14 cellular contexts compared by ENCODE assay signal in the genomic region with DNA sequence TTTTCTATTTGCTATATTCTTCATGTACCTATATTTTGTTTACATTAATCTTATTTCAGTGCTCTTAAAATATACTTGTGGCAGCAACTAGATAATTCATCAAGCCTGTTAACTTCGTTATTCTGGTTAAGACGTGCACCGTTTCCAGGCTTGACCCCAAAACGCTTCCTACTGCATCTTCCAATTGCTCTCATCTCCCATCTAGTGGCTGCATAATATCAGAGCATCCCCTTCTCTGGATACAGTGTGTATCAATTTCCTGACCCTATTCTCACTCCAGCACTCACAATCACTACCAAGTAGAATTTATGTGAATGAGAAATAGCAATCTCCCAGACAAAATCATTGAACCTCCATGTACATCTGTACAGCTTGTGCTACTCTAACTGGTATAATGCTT.
A peak's percentile ranks its signal among the peaks of the same experiment; 100 is the strongest.
DNase-seq lines count a peak whose midpoint lies in the region; FAIRE-seq and TF ChIP-seq lines count a peak whose summit lies in the region.
"Had no signal": no experiment of that assay in that cellular context is flagged by ENCODE, and none has a peak within 500 bp of the region (broad histone marks: within the 10 kb centered on the region; RNA-seq: fewer than 3 reads in every experiment).

No MANE protein-coding gene starts in this region.

- no peak for FAIRE-seq in GM19239 (lab: Jason Lieb, UNC)

- DNase-seq in NCI-H82 (lab: John Stamatoyannopoulos, UW) (peak; percentile 58), NCI-H82 treated with DMSO at 0.1 percent for 48 hours (lab: John Stamatoyannopoulos, UW; ENCODE audit: unreplicated experiment) (no peak), OCI-M1 (lab: John Stamatoyannopoulos, UW) (peak; percentile 28), fibroblast of pulmonary artery (ENCODE audit: low read depth) (peak; percentile 3), superior temporal gyrus (ENCODE audit: extremely low spot score) (peak; percentile 62), GM19239 (ENCODE audit: insufficient read length, low spot score) (no peak), NCI-H1048 (lab: John Stamatoyannopoulos, UW) (no peak), NCI-H1436 (lab: John Stamatoyannopoulos, UW) (no peak)
- DNase-seq: activated B cell treated with CpG ODN at 0.5 μM for 24 hours; GM23248; NCI-H2081 treated with DMSO at 0.1 percent for 48 hours; stimulated activated CD4-positive, alpha-beta T cell treated with anti-CD3 and anti-CD28 coated beads, Interleukin-2, amount 100 ng/mL, for 48 hours; stimulated activated naive CD8-positive, alpha-beta T cell treated with anti-CD3 and anti-CD28 coated beads, Interleukin-15, amount 100 ng/mL, for 72 hours had no signal

- peak; percentile 31 for TF ChIP-seq CTCF in fibroblast of pulmonary artery (IDR thresholded peaks at IDR 0.05; ENCODE audit: low read length, missing control alignments)

- H3K4me3 ChIP-seq in fibroblast of pulmonary artery (replicated peaks; ENCODE audit: low read depth, low read length) = no peak overlapping the region
- H3K4me3 ChIP-seq: gastroesophageal sphincter, GM23248 had no signal

Comparison
In these comparisons a context has a peak if more than half of its experiments do, and no peak if none do; other contexts are left out.
1. DNase-seq: peak in NCI-H82 (single experiment), OCI-M1 (single experiment), fibroblast of pulmonary artery (single experiment) and superior temporal gyrus (single experiment); none in NCI-H82 treated with DMSO at 0.1 percent for 48 hours (single experiment), GM19239 (single experiment), NCI-H1048 (single experiment) and NCI-H1436 (single experiment).